ENCODE assay signal across 1 cellular context in genomic region chr10:102610499-102610898, GRCh38.
TF ChIP-seq lines count a peak whose summit lies in the region.

No MANE protein-coding gene starts in this region.

TF ChIP-seq in HepG2, 621 proteins besides CTCF, POLR2A, EP300 and RAD21 (continued from another document):
- no peak for TF ChIP-seq ZBTB43 (CRISPR knock-in tag; conservative IDR thresholded peaks at IDR 0.05)
- TF ChIP-seq ZBTB7B (CRISPR knock-in tag; IDR thresholded peaks at IDR 0.05) = no peak
- no peak for TF ChIP-seq NFIC (IDR thresholded peaks at IDR 0.05; ENCODE audit: low read length)
- no peak for TF ChIP-seq ZNF510 (CRISPR knock-in tag; IDR thresholded peaks at IDR 0.05; ENCODE audit: low read depth)
